Comparison of ENCODE assay signal across 8 cellular contexts in the genomic region with DNA sequence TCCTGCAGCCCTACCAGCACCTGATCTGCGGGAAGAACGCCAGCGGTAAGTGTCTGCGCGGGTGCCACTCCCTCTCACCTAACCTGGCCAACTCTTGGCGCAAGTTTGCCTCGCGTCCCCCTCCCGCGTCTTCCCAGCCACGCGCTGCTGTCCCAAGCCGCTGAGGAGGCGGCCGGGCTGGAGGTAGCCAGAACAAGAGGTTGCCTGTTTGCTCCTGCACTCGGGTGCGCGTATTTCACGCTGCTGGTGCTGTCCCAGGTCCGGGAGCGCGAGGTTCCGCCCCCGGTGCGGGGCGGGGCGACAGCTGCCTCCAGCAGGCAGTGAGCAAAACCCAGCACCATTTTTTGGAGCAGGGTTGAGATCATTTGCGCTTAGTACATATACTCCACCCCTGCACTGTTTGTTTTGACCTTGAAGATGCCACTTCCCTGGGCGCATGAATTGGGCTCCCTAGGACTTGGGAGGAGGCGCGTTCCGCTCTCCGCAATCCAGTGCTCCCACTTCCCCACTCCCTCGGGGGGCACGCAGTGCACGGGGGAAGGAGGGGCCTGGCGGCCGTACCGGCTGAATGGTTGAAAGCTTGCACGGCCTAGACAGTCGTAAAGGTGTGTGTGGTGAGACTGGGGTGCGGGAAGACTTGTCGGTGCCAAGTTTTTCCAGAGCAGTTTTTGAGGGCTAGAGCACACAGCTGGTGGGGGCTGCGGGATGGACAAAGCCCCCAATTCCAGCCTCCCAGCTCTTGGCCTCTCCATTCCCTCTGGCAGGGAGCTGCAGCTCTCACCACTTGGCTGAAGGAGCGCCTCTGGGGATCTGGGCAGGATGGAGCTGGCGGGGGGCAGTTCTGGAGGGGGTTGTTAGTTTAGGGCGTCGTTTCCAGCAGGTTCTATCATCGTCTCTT.
DNase-seq lines count a peak whose midpoint lies in the region; TF ChIP-seq lines count a peak whose summit lies in the region.

No MANE protein-coding gene starts in this region.

- H3K27ac ChIP-seq in ascending aorta (no peak overlapping the region), ovary (no peak overlapping the region)

- H3K4me1 ChIP-seq in ascending aorta (peaks cover 0 to 2% of the 10 kb centered on the region in 2 donors), ovary (ENCODE audit: insufficient read depth) (peaks cover 8% of the 10 kb centered on the region)

- DNase-seq in HK-2 (ENCODE audit: unreplicated experiment) (peak; percentile 62), T-helper 2 cell (peak in 4 of 5 experiments; percentile 40 to 78 (median 57)), ascending aorta (ENCODE audit: low spot score in 2 of 2) (no peak), iris pigment epithelial cell (ENCODE audit: low read depth) (peak; percentile 84), SIG-M5 treated with dmso at 0.1 percent for 504 hours (lab: John Stamatoyannopoulos, UW; ENCODE audit: unreplicated experiment) (no peak), hippocampal formation (lab: John Stamatoyannopoulos, UW) (no peak), ovary (no peak)
- peak; percentile 85 for DNase-seq in stimulated activated CD4-positive, alpha-beta T cell treated with anti-CD3 and anti-CD28 coated beads, Interleukin-1b, Interleukin-23, amount 100 ng/mL, for 48 hours

- H3K4me3 ChIP-seq in ascending aorta, result peak overlapping the region; percentile 36 to 53
- H3K4me3 ChIP-seq in ovary, result no peak overlapping the region

- no peaks in the 10 kb centered on the region for H3K9me3 ChIP-seq in ascending aorta
- no peaks in the 10 kb centered on the region for H3K9me3 ChIP-seq in ovary

- intact Hi-C loops in ascending aorta (cut with DNase I) (no loop called here), ovary (cut with DNase I) (no loop called here)

- no peak for TF ChIP-seq EP300 in ovary (IDR thresholded peaks at IDR 0.05)

- no peak for TF ChIP-seq CTCF in ascending aorta (IDR thresholded peaks at IDR 0.05)
- no peak for TF ChIP-seq CTCF in ovary (IDR thresholded peaks at IDR 0.05)

- no peak for TF ChIP-seq POLR2A in ovary (IDR thresholded peaks at IDR 0.05)

- H3K36me3 ChIP-seq in ascending aorta, result no peaks in the 10 kb centered on the region
- no peaks in the 10 kb centered on the region for H3K36me3 ChIP-seq in ovary

- 1% methylated on average over 48 to 49 of the region's 49 CpGs for WGBS in ovary, 3 donors

- H3K27me3 ChIP-seq in ascending aorta, result peaks cover 4% of the 10 kb centered on the region
- no peaks in the 10 kb centered on the region for H3K27me3 ChIP-seq in ovary

Comparison
In these comparisons a context has a peak if more than half of its experiments do, and no peak if none do; other contexts are left out.
1. DNase-seq: peak in HK-2 (single experiment), T-helper 2 cell (4 of 5), iris pigment epithelial cell (single experiment) and stimulated activated CD4-positive, alpha-beta T cell treated with anti-CD3 and anti-CD28 coated beads, Interleukin-1b, Interleukin-23, amount 100 ng/mL, for 48 hours (single experiment); none in ascending aorta (0 of 2), SIG-M5 treated with dmso at 0.1 percent for 504 hours (single experiment), hippocampal formation (0 of 2) and ovary (0 of 5).